Comparison of ENCODE assay signal across 31 cellular contexts in genomic region chr4:3654036-3654807, GRCh38.
"Had no signal": no experiment of that assay in that cellular context is flagged by ENCODE, and none has a peak within 500 bp of the region (broad histone marks: within the 10 kb centered on the region; RNA-seq: fewer than 3 reads in every experiment).

No MANE protein-coding gene starts in this region.

- H3K27ac ChIP-seq: adrenal gland, body of pancreas, colonic mucosa, epithelial cell of prostate, esophagus squamous epithelium, gastroesophageal sphincter had no signal

- H3K9me3 ChIP-seq: adrenal gland, body of pancreas, colonic mucosa, esophagus squamous epithelium, gastroesophageal sphincter had no signal

- H3K27me3 ChIP-seq: body of pancreas, colonic mucosa had no signal

- H3K4me3 Mint-ChIP-seq: activated CD4-positive, alpha-beta memory T cell treated with anti-CD3 and anti-CD28 coated beads for 36 hours; activated CD4-positive, alpha-beta T cell treated with anti-CD3 and anti-CD28 coated beads for 36 hours; activated CD4-positive, alpha-beta T cell treated with anti-CD3 and anti-CD28 coated beads, Interleukin-2, amount 10 ng/mL, durations not matched to agents 24 days and 14 days; activated CD8-positive, alpha-beta memory T cell treated with anti-CD3 and anti-CD28 coated beads, Interleukin-2, amount 10 ng/mL, durations not matched to agents 7 days and 5 days; activated CD8-positive, alpha-beta T cell treated with anti-CD3 and anti-CD28 coated beads, Interleukin-2, amount 10 ng/mL, durations not matched to agents 7 days and 5 days; activated naive CD4-positive, alpha-beta T cell treated with anti-CD3 and anti-CD28 coated beads for 36 hours; activated naive CD4-positive, alpha-beta T cell treated with anti-CD3 and anti-CD28 coated beads, Interleukin-2, amount 50 U/mL, for 24 hours; activated naive CD8-positive, alpha-beta T cell treated with anti-CD3 and anti-CD28 coated beads for 36 hours; activated naive CD8-positive, alpha-beta T cell treated with anti-CD3 and anti-CD28 coated beads, Interleukin-2, amount 50 U/mL, for 24 hours; activated T-helper 1 cell treated with anti-CD3 and anti-CD28 coated beads, Interleukin-12 subunit alpha, Interleukin-12 subunit beta, Interleukin-2, Interleukin-4 antibody, amounts not matched to agents 30 ng/mL and 10 ng/mL and 1 ng/mL, durations not matched to agents 14 hours and 24 hours and 36 hours had no signal

- H3K4me1 Mint-ChIP-seq: activated CD4-positive, alpha-beta T cell treated with anti-CD3 and anti-CD28 coated beads for 36 hours; activated CD4-positive, alpha-beta T cell treated with anti-CD3 and anti-CD28 coated beads, Interleukin-2, amount 10 ng/mL, durations not matched to agents 24 days and 14 days; activated CD8-positive, alpha-beta memory T cell treated with anti-CD3 and anti-CD28 coated beads, Interleukin-2, amount 10 ng/mL, durations not matched to agents 7 days and 5 days; activated naive CD4-positive, alpha-beta T cell treated with anti-CD3 and anti-CD28 coated beads, Interleukin-2, amount 50 U/mL, for 24 hours; activated naive CD8-positive, alpha-beta T cell treated with anti-CD3 and anti-CD28 coated beads for 36 hours; activated naive CD8-positive, alpha-beta T cell treated with anti-CD3 and anti-CD28 coated beads, Interleukin-2, amount 50 U/mL, for 24 hours had no signal

- H3K9me3 Mint-ChIP-seq: activated CD4-positive, alpha-beta memory T cell treated with anti-CD3 and anti-CD28 coated beads for 36 hours; activated CD4-positive, alpha-beta T cell treated with anti-CD3 and anti-CD28 coated beads, Interleukin-2, amount 10 ng/mL, durations not matched to agents 24 days and 14 days; activated naive CD4-positive, alpha-beta T cell treated with anti-CD3 and anti-CD28 coated beads for 36 hours; activated naive CD4-positive, alpha-beta T cell treated with anti-CD3 and anti-CD28 coated beads, Interleukin-2, amount 50 U/mL, for 24 hours; activated naive CD8-positive, alpha-beta T cell treated with anti-CD3 and anti-CD28 coated beads for 36 hours; activated naive CD8-positive, alpha-beta T cell treated with anti-CD3 and anti-CD28 coated beads, Interleukin-2, amount 50 U/mL, for 24 hours; activated T-helper 1 cell treated with anti-CD3 and anti-CD28 coated beads, Interleukin-12 subunit alpha, Interleukin-12 subunit beta, Interleukin-2, Interleukin-4 antibody, amounts not matched to agents 30 ng/mL and 10 ng/mL and 1 ng/mL, durations not matched to agents 14 hours and 24 hours and 36 hours; activated T-helper 2 cell treated with anti-CD3 and anti-CD28 coated beads, Interferon-gamma antibody, Interleukin-2, Interleukin-4, amounts not matched to agents 10 μg/mL and 5 μg/mL and 100 μg/mL, durations not matched to agents 14 hours and 24 hours and 36 hours had no signal

- H3K4me3 ChIP-seq: adrenal gland, body of pancreas, colonic mucosa, esophagus squamous epithelium, gastroesophageal sphincter had no signal

- H3K36me3 ChIP-seq: adrenal gland, colonic mucosa, esophagus squamous epithelium, gastroesophageal sphincter had no signal

- ATAC-seq: activated CD4-positive, alpha-beta T cell treated with anti-CD3 and anti-CD28 coated beads for 36 hours; activated CD8-positive, alpha-beta memory T cell treated with anti-CD3 and anti-CD28 coated beads, Interleukin-2, amount 10 ng/mL, durations not matched to agents 7 days and 5 days; activated CD8-positive, alpha-beta T cell treated with anti-CD3 and anti-CD28 coated beads, Interleukin-2, amount 10 ng/mL, durations not matched to agents 7 days and 5 days; activated naive CD8-positive, alpha-beta T cell treated with anti-CD3 and anti-CD28 coated beads, Interleukin-2, amount 50 U/mL, for 24 hours; body of pancreas; gastroesophageal sphincter had no signal

- DNase-seq: activated CD4-positive, alpha-beta memory T cell treated with anti-CD3 and anti-CD28 coated beads for 36 hours; activated CD4-positive, alpha-beta T cell treated with anti-CD3 and anti-CD28 coated beads for 36 hours; activated CD4-positive, alpha-beta T cell treated with anti-CD3 and anti-CD28 coated beads, Interleukin-2, amount 10 ng/mL, durations not matched to agents 24 days and 14 days; activated CD4-positive, CD25-positive, alpha-beta regulatory T cell; activated CD4-positive, CD25-positive, alpha-beta regulatory T cell treated with anti-CD3 and anti-CD28 coated beads, Interleukin-2, amount 50 U/mL, for 72 hours; activated CD8-positive, alpha-beta memory T cell treated with anti-CD3 and anti-CD28 coated beads, Interleukin-2, amount 10 ng/mL, durations not matched to agents 7 days and 5 days; activated CD8-positive, alpha-beta memory T cell treated with anti-CD3 and anti-CD28 coated beads, Interleukin-2, amount 50 U/mL, for 4 hours; activated CD8-positive, alpha-beta T cell treated with anti-CD3 and anti-CD28 coated beads, Interleukin-2, amount 10 ng/mL, durations not matched to agents 7 days and 5 days; activated effector memory CD4-positive, alpha-beta T cell treated with anti-CD3 and anti-CD28 coated beads, Interleukin-2, amount 50 U/mL, for 16 hours; activated naive CD4-positive, alpha-beta T cell treated with anti-CD3 and anti-CD28 coated beads for 36 hours; activated naive CD8-positive, alpha-beta T cell treated with anti-CD3 and anti-CD28 coated beads for 36 hours; activated naive CD8-positive, alpha-beta T cell treated with anti-CD3 and anti-CD28 coated beads, Interleukin-2, amount 50 U/mL, for 24 hours; activated T-cell treated with anti-CD3 and anti-CD28 coated beads, Interleukin-2, amount 50 U/mL, for 1 hour; activated T-cell treated with anti-CD3 and anti-CD28 coated beads, Interleukin-2, amount 50 U/mL, for 48 hours; adrenal gland; amygdala; aorta; body of pancreas; central memory CD4-positive, alpha-beta T cell; cerebellar nuclear complex; colonic mucosa; effector CD8-positive, alpha-beta T cell; esophagus squamous epithelium; foreskin melanocyte; head of caudate nucleus; T-helper 2 cell had no signal

- H3K4me1 ChIP-seq: adrenal gland, body of pancreas, colonic mucosa, esophagus squamous epithelium, gastroesophageal sphincter had no signal

- H3K27ac Mint-ChIP-seq: activated CD4-positive, alpha-beta memory T cell treated with anti-CD3 and anti-CD28 coated beads for 36 hours; activated CD4-positive, alpha-beta T cell treated with anti-CD3 and anti-CD28 coated beads for 36 hours; activated CD4-positive, alpha-beta T cell treated with anti-CD3 and anti-CD28 coated beads, Interleukin-2, amount 10 ng/mL, durations not matched to agents 24 days and 14 days; activated CD8-positive, alpha-beta memory T cell treated with anti-CD3 and anti-CD28 coated beads, Interleukin-2, amount 10 ng/mL, durations not matched to agents 7 days and 5 days; activated CD8-positive, alpha-beta T cell treated with anti-CD3 and anti-CD28 coated beads, Interleukin-2, amount 10 ng/mL, durations not matched to agents 7 days and 5 days; activated naive CD4-positive, alpha-beta T cell treated with anti-CD3 and anti-CD28 coated beads for 36 hours; activated naive CD4-positive, alpha-beta T cell treated with anti-CD3 and anti-CD28 coated beads, Interleukin-2, amount 50 U/mL, for 24 hours; activated naive CD8-positive, alpha-beta T cell treated with anti-CD3 and anti-CD28 coated beads for 36 hours; activated naive CD8-positive, alpha-beta T cell treated with anti-CD3 and anti-CD28 coated beads, Interleukin-2, amount 50 U/mL, for 24 hours; activated T-helper 1 cell treated with anti-CD3 and anti-CD28 coated beads, Interleukin-12 subunit alpha, Interleukin-12 subunit beta, Interleukin-2, Interleukin-4 antibody, amounts not matched to agents 30 ng/mL and 10 ng/mL and 1 ng/mL, durations not matched to agents 14 hours and 24 hours and 36 hours; activated T-helper 2 cell treated with anti-CD3 and anti-CD28 coated beads, Interferon-gamma antibody, Interleukin-2, Interleukin-4, amounts not matched to agents 10 μg/mL and 5 μg/mL and 100 μg/mL, durations not matched to agents 14 hours and 24 hours and 36 hours had no signal

- H3K27me3 Mint-ChIP-seq: activated CD4-positive, alpha-beta T cell treated with anti-CD3 and anti-CD28 coated beads for 36 hours; activated CD4-positive, alpha-beta T cell treated with anti-CD3 and anti-CD28 coated beads, Interleukin-2, amount 10 ng/mL, durations not matched to agents 24 days and 14 days; activated CD8-positive, alpha-beta memory T cell treated with anti-CD3 and anti-CD28 coated beads, Interleukin-2, amount 10 ng/mL, durations not matched to agents 7 days and 5 days had no signal

- H3K36me3 Mint-ChIP-seq: activated CD4-positive, alpha-beta memory T cell treated with anti-CD3 and anti-CD28 coated beads for 36 hours; activated CD8-positive, alpha-beta memory T cell treated with anti-CD3 and anti-CD28 coated beads, Interleukin-2, amount 10 ng/mL, durations not matched to agents 7 days and 5 days; activated naive CD4-positive, alpha-beta T cell treated with anti-CD3 and anti-CD28 coated beads, Interleukin-2, amount 50 U/mL, for 24 hours; activated naive CD8-positive, alpha-beta T cell treated with anti-CD3 and anti-CD28 coated beads for 36 hours had no signal
